Comparison of ENCODE assay signal across 28 cellular contexts in the genomic region with DNA sequence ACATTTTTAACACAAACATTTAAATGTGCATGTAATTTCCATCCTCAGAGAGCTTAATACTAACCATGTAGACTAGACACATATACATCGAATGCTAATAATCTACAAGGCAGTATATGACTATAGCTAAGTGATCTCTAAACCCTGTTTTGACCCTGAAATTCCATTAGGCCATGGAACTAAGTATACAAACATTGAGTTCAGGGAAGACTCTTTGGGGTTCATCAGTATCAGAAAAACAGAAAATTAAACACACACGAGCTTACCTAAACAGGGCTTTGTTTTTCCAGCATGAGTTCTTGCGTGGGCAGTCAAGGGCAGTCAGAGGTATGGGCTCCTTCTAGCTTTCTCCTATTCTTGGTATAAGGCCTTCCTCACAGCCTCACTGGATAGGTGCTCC.
"Had no signal": no experiment of that assay in that cellular context is flagged by ENCODE, and none has a peak within 500 bp of the region (broad histone marks: within the 10 kb centered on the region; RNA-seq: fewer than 3 reads in every experiment).

No MANE protein-coding gene starts in this region.

- H3K4me1 Mint-ChIP-seq: stimulated activated effector memory CD8-positive, alpha-beta T cell treated with anti-CD3 and anti-CD28 coated beads, Interleukin-12 subunit alpha, Interleukin-12 subunit beta, amount 100 ng/mL, for 72 hours; stimulated activated memory B cell treated with anti-CD40 and anti-IgM and Interleukin-4, amounts not matched to agents 10 μg/mL and 1 μg/mL and 100 μg/mL, for 72 hours; stimulated activated naive CD8-positive, alpha-beta T cell treated with anti-CD3 and anti-CD28 coated beads, Interleukin-15, amount 100 ng/mL, for 72 hours had no signal

- H3K36me3 Mint-ChIP-seq: stimulated activated effector memory CD8-positive, alpha-beta T cell treated with anti-CD3 and anti-CD28 coated beads, Interleukin-12 subunit alpha, Interleukin-12 subunit beta, amount 100 ng/mL, for 72 hours; stimulated activated memory B cell treated with anti-CD40 and anti-IgM and Interleukin-4, amounts not matched to agents 10 μg/mL and 1 μg/mL and 100 μg/mL, for 72 hours; stimulated activated naive B cell treated with anti-CD40 and anti-IgM and Interleukin-4, amounts not matched to agents 10 μg/mL and 1 μg/mL and 100 μg/mL, for 72 hours; type B pancreatic cell had no signal

- H3K27ac ChIP-seq: stomach, suprapubic skin, testis, thoracic aorta, tibial artery, tibial nerve, transverse colon, upper lobe of left lung, upper lobe of right lung, uterus, vagina had no signal

- H3K36me3 ChIP-seq: stomach, suprapubic skin, thoracic aorta, tibial artery, tibial nerve, transverse colon, upper lobe of left lung, upper lobe of right lung, uterus, vagina had no signal

- H3K4me1 ChIP-seq: stomach, suprapubic skin, testis, tibial artery, tibial nerve, transverse colon, upper lobe of right lung, uterus, vagina had no signal

- H3K9me3 Mint-ChIP-seq: stimulated activated effector memory CD8-positive, alpha-beta T cell treated with anti-CD3 and anti-CD28 coated beads, Interleukin-12 subunit alpha, Interleukin-12 subunit beta, amount 100 ng/mL, for 72 hours; stimulated activated memory B cell treated with anti-CD40 and anti-IgM and Interleukin-4, amounts not matched to agents 10 μg/mL and 1 μg/mL and 100 μg/mL, for 72 hours had no signal

- DNase-seq: stimulated activated CD4-positive, alpha-beta T cell treated with anti-CD3 and anti-CD28 coated beads, Interleukin-2, amount 100 ng/mL, for 48 hours; stimulated activated CD4-positive, alpha-beta T cell treated with anti-CD3 and anti-CD28 coated beads, Interleukin-4, amount 100 ng/mL, for 1 hour; stimulated activated CD4-positive, alpha-beta T cell treated with anti-CD3 and anti-CD28 coated beads, Interleukin-4, amount 100 ng/mL, for 24 hours; stimulated activated CD4-positive, alpha-beta T cell treated with anti-CD3 and anti-CD28 coated beads, Interleukin-4, amount 100 ng/mL, for 4 hours; stimulated activated CD8-positive, alpha-beta memory T cell treated with anti-CD3 and anti-CD28 coated beads, Interleukin-4, amount 100 ng/mL, for 48 hours; stimulated activated naive B cell treated with anti-CD40 and anti-IgM and Interleukin-4, amounts not matched to agents 10 μg/mL and 1 μg/mL and 100 μg/mL, for 72 hours; stimulated activated naive CD4-positive, alpha-beta T cell; stimulated activated naive CD4-positive, alpha-beta T cell treated with Interleukin-2 at 50 U/mL for 16 hours; stimulated activated naive CD8-positive, alpha-beta T cell treated with anti-CD3 and anti-CD28 coated beads, Interleukin-15, amount 100 ng/mL, for 72 hours; stimulated activated naive CD8-positive, alpha-beta T cell treated with anti-CD3 and anti-CD28 coated beads, Interleukin-15, Interleukin-2, amounts not matched to agents 100 U/mL and 50 U/mL, for 24 hours; stomach; substantia nigra; testis; tibial artery; transverse colon; trophoblast cell; upper lobe of right lung; uterus had no signal

- ATAC-seq: stimulated activated effector memory CD8-positive, alpha-beta T cell treated with anti-CD3 and anti-CD28 coated beads, Interleukin-12 subunit alpha, Interleukin-12 subunit beta, amount 100 ng/mL, for 72 hours; stimulated activated memory B cell treated with anti-CD40 and anti-IgM and Interleukin-4, amounts not matched to agents 10 μg/mL and 1 μg/mL and 100 μg/mL, for 72 hours; stimulated activated naive B cell treated with anti-CD40 and anti-IgM and Interleukin-4, amounts not matched to agents 10 μg/mL and 1 μg/mL and 100 μg/mL, for 72 hours; stimulated activated naive CD8-positive, alpha-beta T cell treated with anti-CD3 and anti-CD28 coated beads, Interleukin-15, amount 100 ng/mL, for 72 hours; stimulated activated naive CD8-positive, alpha-beta T cell treated with anti-CD3 and anti-CD28 coated beads, Interleukin-15, Interleukin-2, amounts not matched to agents 100 U/mL and 50 U/mL, for 24 hours; upper lobe of right lung had no signal

- H3K27ac Mint-ChIP-seq: stimulated activated effector memory CD8-positive, alpha-beta T cell treated with anti-CD3 and anti-CD28 coated beads, Interleukin-12 subunit alpha, Interleukin-12 subunit beta, amount 100 ng/mL, for 72 hours; stimulated activated memory B cell treated with anti-CD40 and anti-IgM and Interleukin-4, amounts not matched to agents 10 μg/mL and 1 μg/mL and 100 μg/mL, for 72 hours; stimulated activated naive B cell treated with anti-CD40 and anti-IgM and Interleukin-4, amounts not matched to agents 10 μg/mL and 1 μg/mL and 100 μg/mL, for 72 hours; stimulated activated naive CD8-positive, alpha-beta T cell treated with anti-CD3 and anti-CD28 coated beads, Interleukin-15, amount 100 ng/mL, for 72 hours; stimulated activated naive CD8-positive, alpha-beta T cell treated with anti-CD3 and anti-CD28 coated beads, Interleukin-15, Interleukin-2, amounts not matched to agents 100 ng/mL and 50 ng/mL, for 24 hours; type B pancreatic cell had no signal

- FAIRE-seq: urothelium cell line had no signal

- H3K4me3 Mint-ChIP-seq: stimulated activated effector memory CD8-positive, alpha-beta T cell treated with anti-CD3 and anti-CD28 coated beads, Interleukin-12 subunit alpha, Interleukin-12 subunit beta, amount 100 ng/mL, for 72 hours; stimulated activated memory B cell treated with anti-CD40 and anti-IgM and Interleukin-4, amounts not matched to agents 10 μg/mL and 1 μg/mL and 100 μg/mL, for 72 hours; stimulated activated naive B cell treated with anti-CD40 and anti-IgM and Interleukin-4, amounts not matched to agents 10 μg/mL and 1 μg/mL and 100 μg/mL, for 72 hours; stimulated activated naive CD8-positive, alpha-beta T cell treated with anti-CD3 and anti-CD28 coated beads, Interleukin-15, amount 100 ng/mL, for 72 hours; stimulated activated naive CD8-positive, alpha-beta T cell treated with anti-CD3 and anti-CD28 coated beads, Interleukin-15, Interleukin-2, amounts not matched to agents 100 ng/mL and 50 ng/mL, for 24 hours; type B pancreatic cell had no signal

- H3K27me3 ChIP-seq: stomach, suprapubic skin, testis, tibial artery, tibial nerve, transverse colon, upper lobe of left lung, upper lobe of right lung, uterus, vagina had no signal

- H3K27me3 Mint-ChIP-seq: stimulated activated naive CD8-positive, alpha-beta T cell treated with anti-CD3 and anti-CD28 coated beads, Interleukin-15, amount 100 ng/mL, for 72 hours had no signal

- H3K4me3 ChIP-seq: stomach, suprapubic skin, testis, thoracic aorta, tibial artery, tibial nerve, transverse colon, upper lobe of left lung, upper lobe of right lung, uterus, vagina had no signal

- H3K9me3 ChIP-seq: testis, uterus, vagina had no signal
